Comparison of ENCODE assay signal across 10 cellular contexts in genomic region chr1:155466996-155467395, GRCh38.
DNase-seq lines count a peak whose midpoint lies in the region; TF ChIP-seq lines count a peak whose summit lies in the region.
"Had no signal": no experiment of that assay in that cellular context is flagged by ENCODE, and none has a peak within 500 bp of the region (broad histone marks: within the 10 kb centered on the region; RNA-seq: fewer than 3 reads in every experiment).

No MANE protein-coding gene starts in this region.

- no peak overlapping the region for H3K27ac ChIP-seq in AG04450 (ENCODE audit: low read depth, low read length)

- H3K4me3 ChIP-seq in AG04450 (ENCODE audit: low read depth, low read length) (no peak overlapping the region), astrocyte of the cerebellum (ENCODE audit: low read depth, low read length) (no peak overlapping the region)
- H3K4me3 ChIP-seq: uterus had no signal

- DNase-seq in AG04450 (ENCODE audit: low read depth, low spot score) (peak; percentile 59), HS-27A (ENCODE audit: low read depth) (peak; percentile 48), astrocyte of the cerebellum (ENCODE audit: low read depth) (peak; percentile 66), lung microvascular endothelial cell (ENCODE audit: low read depth in 2 of 2) (peak; percentile 78 to 84), G401 (ENCODE audit: low spot score) (no peak), cortex of kidney (lab: John Stamatoyannopoulos, UW) (no peak), T1000 (lab: John Stamatoyannopoulos, UW) (no peak), GM19240 (ENCODE audit: insufficient read length, low spot score) (no peak)
- DNase-seq: NCI-H2107, uterus had no signal

- TF ChIP-seq CTCF in AG04450 (IDR thresholded peaks at IDR 0.05; ENCODE audit: low read depth, low read length) (no peak), astrocyte of the cerebellum (IDR thresholded peaks at IDR 0.05; ENCODE audit: low read depth, low read length, missing control alignments) (no peak)

- no peaks in the 10 kb centered on the region for H3K27me3 ChIP-seq in AG04450 (ENCODE audit: control insufficient read depth, insufficient read depth, low read length)
- H3K27me3 ChIP-seq: uterus had no signal

- CTCF ChIA-PET in AG04450 (lab: Charles Lee), result interaction anchor here (0.8 to 0.9 kb wide), 2 partner anchors 38 to 182 kb away, joined by 3 to 4 read pairs; no protein-coding TSS in a partner anchor

- peaks cover 3% of the 10 kb centered on the region; the same call in 1 of the 2 replicates for H3K9me3 ChIP-seq in AG04450 (ENCODE audit: control insufficient read depth, insufficient read depth, low read length)
- H3K9me3 ChIP-seq: uterus had no signal

- in situ Hi-C loops in astrocyte of the cerebellum (cut with HindIII; ENCODE audit: low sequenced_read_pairs), result no loop called here
- in situ Hi-C loops in G401 (cut with HindIII; ENCODE audit: low sequenced_read_pairs), result no loop called here

- POLR2A ChIA-PET in AG04450 (lab: Yijun Ruan, JAX), result no interaction called here

Comparison
In these comparisons a context has a peak if more than half of its experiments do, and no peak if none do; other contexts are left out.
1. DNase-seq: peak in AG04450 (single experiment), HS-27A (single experiment), astrocyte of the cerebellum (single experiment) and lung microvascular endothelial cell (2 of 2); none in G401 (single experiment), cortex of kidney (single experiment), T1000 (single experiment) and GM19240 (single experiment).